Comparison of ENCODE assay signal across 22 cellular contexts in genomic region chr7:154371424-154371823, GRCh38.
"Had no signal": no experiment of that assay in that cellular context is flagged by ENCODE, and none has a peak within 500 bp of the region (broad histone marks: within the 10 kb centered on the region; RNA-seq: fewer than 3 reads in every experiment).

No MANE protein-coding gene starts in this region.

- H3K4me1 Mint-ChIP-seq: immature natural killer cell; naive B cell; neural crest cell; stimulated activated effector memory CD8-positive, alpha-beta T cell treated with anti-CD3 and anti-CD28 coated beads, Interleukin-12 subunit alpha, Interleukin-12 subunit beta, amount 100 ng/mL, for 72 hours had no signal

- ATAC-seq: left colon; left ventricle myocardium superior; lower lobe of right lung; natural killer cell treated with Interleukin-12 subunit alpha and Interleukin-12 subunit beta and Interleukin-15 and Interleukin-18, amount 100 ng/mL, for 72 hours; psoas muscle; right cardiac atrium; stimulated activated effector memory CD8-positive, alpha-beta T cell treated with anti-CD3 and anti-CD28 coated beads, Interleukin-12 subunit alpha, Interleukin-12 subunit beta, amount 100 ng/mL, for 72 hours had no signal

- H3K4me3 ChIP-seq: dorsolateral prefrontal cortex, lower lobe of right lung, psoas muscle, sigmoid colon, stomach, thoracic aorta, tibial nerve, upper lobe of left lung had no signal

- H3K4me1 ChIP-seq: lower lobe of right lung, psoas muscle, sigmoid colon, stomach, tibial nerve, upper lobe of left lung had no signal

- H3K4me3 Mint-ChIP-seq: immature natural killer cell; naive B cell; natural killer cell treated with Interleukin-12 subunit alpha and Interleukin-12 subunit beta and Interleukin-15 and Interleukin-18, amount 100 ng/mL, for 72 hours; neural crest cell; stimulated activated effector memory CD8-positive, alpha-beta T cell treated with anti-CD3 and anti-CD28 coated beads, Interleukin-12 subunit alpha, Interleukin-12 subunit beta, amount 100 ng/mL, for 72 hours had no signal

- H3K27ac ChIP-seq: lower lobe of right lung, psoas muscle, sigmoid colon, stomach, thoracic aorta, tibial nerve, upper lobe of left lung had no signal

- H3K36me3 Mint-ChIP-seq: immature natural killer cell; naive B cell; stimulated activated effector memory CD8-positive, alpha-beta T cell treated with anti-CD3 and anti-CD28 coated beads, Interleukin-12 subunit alpha, Interleukin-12 subunit beta, amount 100 ng/mL, for 72 hours had no signal

- H3K9me3 Mint-ChIP-seq: neural crest cell had no signal

- H3K27me3 Mint-ChIP-seq: naive B cell; natural killer cell treated with Interleukin-12 subunit alpha and Interleukin-12 subunit beta and Interleukin-15 and Interleukin-18, amount 100 ng/mL, for 72 hours had no signal

- DNase-seq: effector CD4-positive, alpha-beta T cell; immature natural killer cell; islet precursor cell; kidney glomerular epithelial cell; left colon; left ventricle myocardium superior; lower lobe of right lung; naive B cell; psoas muscle; right cardiac atrium; sigmoid colon; stimulated activated CD4-positive, alpha-beta T cell treated with anti-CD3 and anti-CD28 coated beads, Interleukin-2, amount 100 ng/mL, for 24 hours; stimulated activated CD4-positive, alpha-beta T cell treated with anti-CD3 and anti-CD28 coated beads, Interleukin-4, amount 100 ng/mL, for 24 hours; stimulated activated naive CD4-positive, alpha-beta T cell treated with Interleukin-2 at 50 U/mL for 16 hours; stomach; upper lobe of left lung had no signal

- H3K9me3 ChIP-seq: lower lobe of right lung, psoas muscle, sigmoid colon, stomach, thoracic aorta, upper lobe of left lung had no signal

- H3K36me3 ChIP-seq: lower lobe of right lung, sigmoid colon, stomach, thoracic aorta, tibial nerve, upper lobe of left lung had no signal

- H3K27me3 ChIP-seq: dorsolateral prefrontal cortex, sigmoid colon, stomach, tibial nerve, upper lobe of left lung had no signal
